ENCODE assay signal across 18 cellular contexts in genomic region chr7:77467453-77467852, GRCh38. TPM values are rescaled to one million over a fixed set of nuclear protein-coding genes. Genes with fewer than 3 reads are reported as not detected.
DNase-seq lines count a peak whose midpoint lies in the region; ATAC-seq, FAIRE-seq and TF ChIP-seq lines count a peak whose summit lies in the region.
"Had no signal": no experiment of that assay in that cellular context is flagged by ENCODE, and none has a peak within 500 bp of the region (broad histone marks: within the 10 kb centered on the region; RNA-seq: fewer than 3 reads in every experiment).

No MANE protein-coding gene starts in this region.

- H3K27me3 ChIP-seq in pancreas: no peaks in the 10 kb centered on the region
- H3K27me3 ChIP-seq: ovary, uterus had no signal

- no peak for TF ChIP-seq POLR2A in GM12891 (IDR thresholded peaks at IDR 0.05; ENCODE audit: low read depth, low read length)

- H3K27ac ChIP-seq in pancreas: no peak overlapping the region
- H3K27ac ChIP-seq: ovary, uterus had no signal

- FAIRE-seq in GM19239 (lab: Jason Lieb, UNC) (peak; percentile 44), pancreas (lab: Jason Lieb, UNC) (no peak), GM12891 (lab: Jason Lieb, UNC) (no peak)

- no peaks in the 10 kb centered on the region for H3K4me1 ChIP-seq in pancreas
- H3K4me1 ChIP-seq: uterus had no signal

- no peak overlapping the region for H3K4me3 ChIP-seq in pancreas
- H3K4me3 ChIP-seq: ovary, uterus had no signal

- H3K9me3 ChIP-seq in pancreas: no peaks in the 10 kb centered on the region
- H3K9me3 ChIP-seq: ovary, uterus had no signal

- intact Hi-C loops in pancreas (cut with DNase I): no loop called here

- TF ChIP-seq CTCF in pancreas (IDR thresholded peaks at IDR 0.05): no peak

- 49 to 55% methylated on average over 4 of the region's 4 CpGs for WGBS in pancreas, 2 donors

- ATAC-seq in pancreas (peak in 3 of 4 donors; percentile 45 to 75 (median 70)), GM21717 (IDR thresholded peaks at IDR 0.05; ENCODE audit: unreplicated experiment) (no peak)
- ATAC-seq: stimulated activated naive CD8-positive, alpha-beta T cell treated with anti-CD3 and anti-CD28 coated beads, Interleukin-15, Interleukin-2, amounts not matched to agents 100 U/mL and 50 U/mL, for 24 hours had no signal

- no peaks in the 10 kb centered on the region for H3K36me3 ChIP-seq in pancreas
- H3K36me3 ChIP-seq: ovary, uterus had no signal

- DNase-seq in GM19239 (ENCODE audit: insufficient read length, low spot score): no peak
- DNase-seq in amniotic epithelial cell (ENCODE audit: low read depth): peak; percentile 37
- peak; percentile 4 for DNase-seq in left kidney (ENCODE audit: low read depth, low spot score)
- DNase-seq in pancreas: peak in 1 of 6 donors; percentile 26
- no peak for DNase-seq in activated T-cell treated with anti-CD3 and anti-CD28 coated beads, Interleukin-2, amount 50 U/mL, for 1 hour
- no peak for DNase-seq in GM12891 (ENCODE audit: insufficient read length, low spot score)
- DNase-seq in NCI-H524 treated with DMSO at 0.1 percent for 48 hours (lab: John Stamatoyannopoulos, UW): no peak
- DNase-seq: ACHN; activated CD4-positive, alpha-beta T cell treated with anti-CD3 and anti-CD28 coated beads, Interleukin-2, amount 50 U/mL, for 4 hours; central memory CD4-positive, alpha-beta T cell; effector memory CD4-positive, alpha-beta T cell; GF-D8; NCI-H345; ovary; stimulated activated naive CD8-positive, alpha-beta T cell treated with anti-CD3 and anti-CD28 coated beads, Interleukin-15, Interleukin-2, amounts not matched to agents 100 U/mL and 50 U/mL, for 24 hours; T1000 had no signal

TF ChIP-seq in GM12891, 5 proteins besides CTCF, POLR2A, EP300 and RAD21:
- TF ChIP-seq SPI1 (IDR thresholded peaks at IDR 0.05; ENCODE audit: low read depth, low read length) (no peak), TAF1 (IDR thresholded peaks at IDR 0.05; ENCODE audit: low read depth, low read length) (no peak), POLR2AphosphoS5 (IDR thresholded peaks at IDR 0.05; ENCODE audit: low read depth, low read length) (no peak), PAX5 (IDR thresholded peaks at IDR 0.05; ENCODE audit: insufficient read depth, low read length, severe bottlenecking) (no peak), POU2F2 (IDR thresholded peaks at IDR 0.05; ENCODE audit: low read depth, low read length) (no peak)

RNA-seq across cellular contexts. Expression of gene GSAP, which starts 51.3 kb away (rescaled TPM):
- total RNA-seq in pancreas: 10 to 100 TPM in 1 of 6 donors, 1 to 10 TPM in 5; 5.3 to 12.1 (median 7.8) TPM
- polyA plus RNA-seq in pancreas: 10 to 100 TPM; 14.1 to 22.7 TPM
- polyA plus RNA-seq in GM12891 (2012; ENCODE audit: low read depth, missing spikeins): 19.7 TPM

Comparison
In these comparisons a context has a peak if more than half of its experiments do, and no peak if none do; other contexts are left out.
1. DNase-seq: peak in amniotic epithelial cell (single experiment) and left kidney (single experiment); none in GM19239 (single experiment), activated T-cell treated with anti-CD3 and anti-CD28 coated beads, Interleukin-2, amount 50 U/mL, for 1 hour (single experiment), GM12891 (single experiment) and NCI-H524 treated with DMSO at 0.1 percent for 48 hours (single experiment).